25 cellular contexts compared by ENCODE assay signal in the genomic region with DNA sequence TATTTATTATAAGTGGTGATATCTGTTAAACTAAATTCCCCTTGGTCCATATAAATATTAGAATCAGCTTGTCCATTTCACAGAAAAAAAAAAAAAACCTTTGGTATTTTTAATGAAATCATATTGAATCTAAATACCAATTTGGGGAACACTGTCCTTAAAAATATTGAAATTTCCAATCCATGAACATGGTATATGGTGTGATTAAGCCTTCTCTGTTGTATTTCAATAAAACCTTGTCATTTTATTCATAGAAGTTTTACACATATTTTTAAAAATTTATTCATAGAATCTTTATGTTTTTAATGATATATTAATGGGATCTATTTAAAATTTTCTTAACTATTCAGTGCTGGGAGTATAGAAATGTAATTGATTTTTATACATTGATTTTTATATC.
"Had no signal": no experiment of that assay in that cellular context is flagged by ENCODE, and none has a peak within 500 bp of the region (broad histone marks: within the 10 kb centered on the region; RNA-seq: fewer than 3 reads in every experiment).

No MANE protein-coding gene starts in this region.

- H3K4me3 ChIP-seq: esophagus muscularis mucosa, heart right ventricle, mucosa of descending colon, prostate gland, right atrium auricular region, stomach, tibial artery had no signal

- FAIRE-seq: endothelial cell of umbilical vein had no signal

- H3K9ac ChIP-seq: parathyroid adenoma had no signal

- H3K27ac ChIP-seq: dorsolateral prefrontal cortex, esophagus muscularis mucosa, foreskin keratinocyte, heart right ventricle, neutrophil, parathyroid adenoma, prostate gland, right atrium auricular region, stomach, tibial artery had no signal

- ATAC-seq: foreskin keratinocyte; heart right ventricle; mucosa of descending colon; natural killer cell treated with Interleukin-12 subunit alpha and Interleukin-12 subunit beta and Interleukin-15 and Interleukin-18, amount 100 ng/mL, for 72 hours; sciatic nerve; stimulated activated effector memory CD8-positive, alpha-beta T cell treated with anti-CD3 and anti-CD28 coated beads, Interleukin-12 subunit alpha, Interleukin-12 subunit beta, amount 100 ng/mL, for 72 hours had no signal

- DNase-seq: dorsolateral prefrontal cortex; effector CD4-positive, alpha-beta T cell; foreskin keratinocyte; glutamatergic neuron; heart right ventricle; hypothalamus; immature natural killer cell; islet precursor cell; mesenchymal stem cell; mucosa of descending colon; naive B cell; stimulated activated CD4-positive, alpha-beta T cell treated with anti-CD3 and anti-CD28 coated beads, Interleukin-2, amount 100 ng/mL, for 24 hours; stimulated activated CD4-positive, alpha-beta T cell treated with anti-CD3 and anti-CD28 coated beads, Interleukin-4, amount 100 ng/mL, for 24 hours; stimulated activated naive CD4-positive, alpha-beta T cell treated with Interleukin-2 at 50 U/mL for 16 hours; stomach; tibial artery had no signal

- H3K9me3 ChIP-seq: esophagus muscularis mucosa, mucosa of descending colon, neutrophil, prostate gland, tibial artery had no signal

- H3K36me3 ChIP-seq: esophagus muscularis mucosa, heart right ventricle, neutrophil, prostate gland, right atrium auricular region, stomach, tibial artery had no signal

- H3K4me1 ChIP-seq: foreskin keratinocyte, heart right ventricle, parathyroid adenoma, prostate gland, right atrium auricular region had no signal
